In genomic region chr18:50832754-50833153, GRCh38 we compare ENCODE assay signal across 16 cellular contexts.
DNase-seq lines count a peak whose midpoint lies in the region; ATAC-seq and TF ChIP-seq lines count a peak whose summit lies in the region.
"Had no signal": no experiment of that assay in that cellular context is flagged by ENCODE, and none has a peak within 500 bp of the region (broad histone marks: within the 10 kb centered on the region; RNA-seq: fewer than 3 reads in every experiment).

No MANE protein-coding gene starts in this region.

- peak; percentile 75 for ATAC-seq in GM19455 (IDR thresholded peaks at IDR 0.05; ENCODE audit: unreplicated experiment)
- ATAC-seq in HG02798 (IDR thresholded peaks at IDR 0.05; ENCODE audit: poor library complexity, unreplicated experiment) = peak; percentile 64
- ATAC-seq in HG03469 (IDR thresholded peaks at IDR 0.05; ENCODE audit: unreplicated experiment) = peak; percentile 47
- ATAC-seq: left colon; naive thymus-derived CD4-positive, alpha-beta T cell; WTC11 had no signal

- in situ Hi-C loops in GM13976 (cut with MboI; ENCODE audit: low sequenced_read_pairs, unreplicated experiment) = no loop called here

- TF ChIP-seq CTCF in GM13976 (IDR thresholded peaks at IDR 0.05; ENCODE audit: borderline replicate concordance, control extremely low read depth, extremely low read depth, insufficient read depth, missing control alignments) = no peak

- H3K27ac ChIP-seq in caudate nucleus (ENCODE audit: low read depth, low read length) = no peak overlapping the region
- H3K27ac ChIP-seq: SK-N-MC had no signal

- DNase-seq in GM13976 (ENCODE audit: low spot score) (peak; percentile 57), caudate nucleus (lab: John Stamatoyannopoulos, UW) (no peak), T-helper 1 cell (no peak), NCI-H1105 treated with DMSO at 0.1 percent for 48 hours (lab: John Stamatoyannopoulos, UW) (no peak), T1000 (lab: John Stamatoyannopoulos, UW) (no peak)
- DNase-seq: activated T-cell treated with anti-CD3 and anti-CD28 coated beads, Interleukin-2, amount 50 U/mL, for 1 hour; H7; head of caudate nucleus; left colon; naive thymus-derived CD4-positive, alpha-beta T cell; stimulated activated CD8-positive, alpha-beta memory T cell treated with anti-CD3 and anti-CD28 coated beads, Interleukin-4, amount 100 ng/mL, for 48 hours had no signal
